ENCODE assay signal across 20 cellular contexts in genomic region chr15:99985878-99986277, GRCh38.
"Had no signal": no experiment of that assay in that cellular context is flagged by ENCODE, and none has a peak within 500 bp of the region (broad histone marks: within the 10 kb centered on the region; RNA-seq: fewer than 3 reads in every experiment).

No MANE protein-coding gene starts in this region.

- H3K4me1 ChIP-seq: testis had no signal

- H3K4me3 Mint-ChIP-seq: activated B cell treated with CpG ODN at 0.5 μM for 24 hours; activated CD4-positive, alpha-beta T cell treated with anti-CD3 and anti-CD28 coated beads, Interleukin-2, amount 10 ng/mL, durations not matched to agents 24 days and 14 days; activated CD8-positive, alpha-beta T cell treated with anti-CD3 and anti-CD28 coated beads, Interleukin-2, amount 10 ng/mL, durations not matched to agents 7 days and 5 days; activated naive CD8-positive, alpha-beta T cell; activated T-cell treated with anti-CD3 and anti-CD28 coated beads, Interleukin-2, amount 50 U/mL, for 72 hours; central memory CD8-positive, alpha-beta T cell; naive B cell; T-helper 2 cell treated with Interferon-gamma antibody and Interleukin-4, amounts not matched to agents 5 μg/mL and 100 μg/mL, for 36 hours had no signal

- H3K27me3 ChIP-seq: body of pancreas, testis had no signal

- H3K9me3 Mint-ChIP-seq: central memory CD8-positive, alpha-beta T cell; T-helper 2 cell treated with Interferon-gamma antibody and Interleukin-4, amounts not matched to agents 5 μg/mL and 100 μg/mL, for 36 hours had no signal

- H3K4me1 Mint-ChIP-seq: activated B cell treated with CpG ODN at 0.5 μM for 24 hours; activated CD4-positive, alpha-beta T cell treated with anti-CD3 and anti-CD28 coated beads, Interleukin-2, amount 10 ng/mL, durations not matched to agents 24 days and 14 days; central memory CD8-positive, alpha-beta T cell; naive B cell had no signal

- H3K27ac ChIP-seq: testis had no signal

- H3K36me3 Mint-ChIP-seq: naive B cell had no signal

- H3K27ac Mint-ChIP-seq: activated B cell treated with CpG ODN at 0.5 μM for 24 hours; activated CD4-positive, alpha-beta T cell treated with anti-CD3 and anti-CD28 coated beads, Interleukin-2, amount 10 ng/mL, durations not matched to agents 24 days and 14 days; activated CD8-positive, alpha-beta T cell treated with anti-CD3 and anti-CD28 coated beads, Interleukin-2, amount 10 ng/mL, durations not matched to agents 7 days and 5 days; activated naive CD8-positive, alpha-beta T cell; activated T-cell treated with anti-CD3 and anti-CD28 coated beads, Interleukin-2, amount 50 U/mL, for 72 hours; T-helper 2 cell treated with Interferon-gamma antibody and Interleukin-4, amounts not matched to agents 5 μg/mL and 100 μg/mL, for 36 hours had no signal

- H3K4me3 ChIP-seq: body of pancreas, testis had no signal

- FAIRE-seq: small intestine had no signal

- H3K27me3 Mint-ChIP-seq: activated naive CD8-positive, alpha-beta T cell; central memory CD8-positive, alpha-beta T cell had no signal

- H3K9me3 ChIP-seq: body of pancreas, testis had no signal

- DNase-seq: activated B cell treated with CpG ODN at 0.5 μM for 24 hours; activated CD4-positive, alpha-beta T cell treated with anti-CD3 and anti-CD28 coated beads, Interleukin-2, amount 10 ng/mL, durations not matched to agents 24 days and 14 days; activated CD8-positive, alpha-beta memory T cell treated with anti-CD3 and anti-CD28 coated beads, Interleukin-2, amount 50 U/mL, for 4 hours; activated CD8-positive, alpha-beta T cell treated with anti-CD3 and anti-CD28 coated beads, Interleukin-2, amount 10 ng/mL, durations not matched to agents 7 days and 5 days; activated gamma-delta T cell; amniotic stem cell; body of pancreas; effector memory CD4-positive, alpha-beta T cell; foreskin fibroblast; glutamatergic neuron; naive B cell; occipital lobe; right cardiac atrium; small intestine; stimulated activated naive CD8-positive, alpha-beta T cell treated with anti-CD3 and anti-CD28 coated beads, Interleukin-15, Interleukin-2, amounts not matched to agents 100 U/mL and 50 U/mL, for 24 hours; testis had no signal
